ENCODE assay signal across 8 cellular contexts in genomic region chr11:6612008-6612815, GRCh38. TPM values are rescaled to one million over a fixed set of nuclear protein-coding genes. Genes with fewer than 3 reads are reported as not detected.
DNase-seq lines count a peak whose midpoint lies in the region; ATAC-seq, FAIRE-seq and TF ChIP-seq lines count a peak whose summit lies in the region.

Gene TAF10 (minus strand): TSS chr11:6612216. CDS start chr11:6612189, 27 bp downstream.

- H3K4me3 Mint-ChIP-seq in activated T-cell treated with anti-CD3 and anti-CD28 coated beads, Interleukin-2, amount 50 U/mL, for 72 hours, result peak within 1 kb of the TSS; percentile 88 to 93

- H3K36me3 ChIP-seq in DND-41 (ENCODE audit: insufficient read depth, low read length) (peaks cover 69% of the 10 kb centered on the region), Karpas-422 (ENCODE audit: insufficient read depth, low read length) (peaks cover 24% of the 10 kb centered on the region)

- H3K4me1 ChIP-seq in DND-41 (ENCODE audit: insufficient read depth, low read length) (peaks cover 45% of the 10 kb centered on the region), Karpas-422 (ENCODE audit: low read length) (peaks cover 36% of the 10 kb centered on the region)

- no peaks in the 10 kb centered on the region for H3K9me3 ChIP-seq in DND-41 (ENCODE audit: insufficient read depth, low read length, severe bottlenecking)
- H3K9me3 ChIP-seq in Karpas-422 (ENCODE audit: low read length), result no peaks in the 10 kb centered on the region

- no peak for FAIRE-seq in RCC 7860 (lab: Jason Lieb, UNC)

- peak within 1 kb of the TSS; percentile 71 for H3K27ac Mint-ChIP-seq in activated T-cell treated with anti-CD3 and anti-CD28 coated beads, Interleukin-2, amount 50 U/mL, for 72 hours

- peak; percentile 97 for DNase-seq in DND-41
- peak; percentile 97 for DNase-seq in Karpas-422
- DNase-seq in RCC 7860 (ENCODE audit: low spot score), result peak; percentile 86
- peak; percentile 96 to 97 for DNase-seq in activated T-cell treated with anti-CD3 and anti-CD28 coated beads, Interleukin-2, amount 50 U/mL, for 72 hours
- DNase-seq in myocyte (ENCODE audit: low read depth), result peak; percentile 96
- DNase-seq in stimulated activated CD8-positive, alpha-beta memory T cell treated with anti-CD3 and anti-CD28 coated beads, Interleukin-7, amount 100 ng/mL, for 4 hours (ENCODE audit: low read depth in 2 of 2), result peak; percentile 89 to 94

- H3K4me2 ChIP-seq in DND-41 (ENCODE audit: insufficient read depth, low read length), result peak within 1 kb of the TSS; percentile 99
- peak within 1 kb of the TSS; percentile 84 for H3K4me2 ChIP-seq in Karpas-422 (ENCODE audit: low read depth, low read length, poor library complexity, severe bottlenecking)

- peak within 1 kb of the TSS; percentile 69 to 74 for H3K4me3 ChIP-seq in DND-41 (ENCODE audit: low read depth in 1 of 2, low read length in 2 of 2)
- peak within 1 kb of the TSS; percentile 75 for H3K4me3 ChIP-seq in Karpas-422 (ENCODE audit: low read length)

- H4K20me1 ChIP-seq in DND-41 (ENCODE audit: insufficient read depth, low read length) (peaks cover 19% of the 10 kb centered on the region), Karpas-422 (ENCODE audit: insufficient read depth, low read depth, low read length) (no peaks in the 10 kb centered on the region; the same call in 1 of the 2 replicates)

- no peaks in the 10 kb centered on the region for H3K9me2 ChIP-seq in Karpas-422 (replicated peaks; ENCODE audit: insufficient read depth, low read length)

- H3K27me3 Mint-ChIP-seq in activated T-cell treated with anti-CD3 and anti-CD28 coated beads, Interleukin-2, amount 50 U/mL, for 72 hours (ENCODE audit: low read depth), result no peaks in the 10 kb centered on the region

- H2AFZ ChIP-seq in DND-41 (ENCODE audit: low read depth, low read length) (peak within 1 kb of the TSS; percentile 95), Karpas-422 (ENCODE audit: low read length) (peak within 1 kb of the TSS; percentile 6; the same call in 1 of the 2 replicates)

- H3K79me2 ChIP-seq in DND-41 (ENCODE audit: insufficient read depth, low read length) (peaks cover 28% of the 10 kb centered on the region), Karpas-422 (ENCODE audit: low read length) (peaks cover 29% of the 10 kb centered on the region)

- H3K27ac ChIP-seq in DND-41 (ENCODE audit: low read length), result peak within 1 kb of the TSS; percentile 99
- peak within 1 kb of the TSS; percentile 84 for H3K27ac ChIP-seq in Karpas-422 (ENCODE audit: low read length)

- peak; percentile 93 for ATAC-seq in DND-41 (ENCODE audit: insufficient read depth, low read depth)
- ATAC-seq in GM21825 (IDR thresholded peaks at IDR 0.05; ENCODE audit: unreplicated experiment), result peak; percentile 87
- peak; percentile 87 to 91 for ATAC-seq in activated T-cell treated with anti-CD3 and anti-CD28 coated beads, Interleukin-2, amount 50 U/mL, for 72 hours (replicated peaks in 1 of 2)
- peak; percentile 98 for ATAC-seq in esophagus mucosa

- H3K9me3 Mint-ChIP-seq in activated T-cell treated with anti-CD3 and anti-CD28 coated beads, Interleukin-2, amount 50 U/mL, for 72 hours, result no peaks in the 10 kb centered on the region

- H3K9ac ChIP-seq in DND-41 (ENCODE audit: low read depth, low read length), result peak within 1 kb of the TSS; percentile 72
- H3K9ac ChIP-seq in Karpas-422 (ENCODE audit: low read length), result peak within 1 kb of the TSS; percentile 91

- H3K4me1 Mint-ChIP-seq in activated T-cell treated with anti-CD3 and anti-CD28 coated beads, Interleukin-2, amount 50 U/mL, for 72 hours (ENCODE audit: low read depth), result peaks cover 41% of the 10 kb centered on the region

- peaks cover 10 to 28% of the 10 kb centered on the region in 2 donors for H3K36me3 Mint-ChIP-seq in activated T-cell treated with anti-CD3 and anti-CD28 coated beads, Interleukin-2, amount 50 U/mL, for 72 hours (ENCODE audit: insufficient read depth in 2 of 2)

- TF ChIP-seq CTCF in DND-41 (IDR thresholded peaks at IDR 0.05; ENCODE audit: borderline replicate concordance, extremely low read depth, low read length, poor library complexity, severe bottlenecking), result no peak

- H3K27me3 ChIP-seq in DND-41 (ENCODE audit: insufficient read depth, low read length, poor library complexity) (no peaks in the 10 kb centered on the region), Karpas-422 (ENCODE audit: low read length) (no peaks in the 10 kb centered on the region)

RNA-seq across cellular contexts. Expression of gene TAF10, which starts in this region (rescaled TPM):
- total RNA-seq in Karpas-422 (2014; rRNA removed; shearing (Covaris generic); ENCODE audit: low replicate concordance), result 158 and 192 TPM in 2 replicates
- 100 to 1,000 TPM; 108 to 123 TPM for total RNA-seq in activated T-cell treated with anti-CD3 and anti-CD28 coated beads, Interleukin-2, amount 50 U/mL, for 72 hours
- total RNA-seq in esophagus mucosa (101 TPM), myocyte (84.2 and 145 TPM in 2 replicates)
- polyA plus RNA-seq in myocyte (2012), result 293 TPM

Comparison
In these comparisons a context has a peak if more than half of its experiments do, and no peak if none do; other contexts are left out.
1. Peak in every context shown above with its lines: DNase-seq, ATAC-seq, H3K4me3 ChIP-seq and H3K27ac ChIP-seq.